8 cellular contexts compared by ENCODE assay signal in genomic region chr12:47828967-47829482, GRCh38. TPM values are rescaled to one million over a fixed set of nuclear protein-coding genes. Genes with fewer than 3 reads are reported as not detected.
DNase-seq lines count a peak whose midpoint lies in the region; ATAC-seq and TF ChIP-seq lines count a peak whose summit lies in the region.

No MANE protein-coding gene starts in this region.

- H3K27ac ChIP-seq in subcutaneous abdominal adipose tissue (ENCODE audit: low read depth, low read length) = peak overlapping the region; percentile 59

- intact Hi-C loops in activated naive CD4-positive, alpha-beta T cell treated with anti-CD3 and anti-CD28 coated beads for 36 hours (cut with micrococcal nuclease) = no loop called here

- DNase-seq in activated naive CD4-positive, alpha-beta T cell treated with anti-CD3 and anti-CD28 coated beads for 36 hours = peak; percentile 63
- no peak for DNase-seq in activated naive CD4-positive, alpha-beta T cell treated with anti-CD3 and anti-CD28 coated beads, Interleukin-2, amount 50 U/mL, for 16 hours
- DNase-seq in activated naive CD8-positive, alpha-beta T cell treated with anti-CD3 and anti-CD28 coated beads, Interleukin-2, amount 50 U/mL, for 24 hours = peak; percentile 32
- peak; percentile 80 for DNase-seq in iPS-NIHi7 (ENCODE audit: extremely low spot score)
- no peak for DNase-seq in amniotic stem cell (lab: John Stamatoyannopoulos, UW)
- no peak for DNase-seq in GM13977 (ENCODE audit: low spot score)
- DNase-seq in NCI-H1436 (lab: John Stamatoyannopoulos, UW) = no peak

- no peak for TF ChIP-seq CTCF in GM13977 (IDR thresholded peaks at IDR 0.05; ENCODE audit: extremely low read depth, insufficient read depth, missing control alignments)

- CTCF ChIA-PET in activated naive CD4-positive, alpha-beta T cell treated with anti-CD3 and anti-CD28 coated beads for 36 hours (lab: Charles Lee) = interaction anchor here (0.8 to 22.0 kb wide), 6 partner anchors 9 to 134 kb away, joined by 3 to 848 read pairs (median 6); partner anchors contain the start of genes HDAC7, SLC48A1 and TMEM106C

- in situ Hi-C loops in GM13977 (cut with MboI; ENCODE audit: low pct_unique_long_range_greater_than_20kb, low sequenced_read_pairs, unreplicated experiment) = no loop called here

- H3K4me1 ChIP-seq in subcutaneous abdominal adipose tissue (ENCODE audit: control insufficient read depth in 5 of 5, insufficient read depth in 5 of 5, low read length in 5 of 5) = peaks cover 6 to 54% (median 39%) of the 10 kb centered on the region in 5 donors

- H3K36me3 ChIP-seq in subcutaneous abdominal adipose tissue (ENCODE audit: control insufficient read depth in 5 of 5, insufficient read depth in 5 of 5, low read length in 5 of 5) = no peaks in the 10 kb centered on the region

- peaks cover 86% of the 10 kb centered on the region for H3K4me1 Mint-ChIP-seq in activated naive CD4-positive, alpha-beta T cell treated with anti-CD3 and anti-CD28 coated beads for 36 hours (ENCODE audit: low read depth)
- peaks cover 92% of the 10 kb centered on the region for H3K4me1 Mint-ChIP-seq in activated naive CD8-positive, alpha-beta T cell treated with anti-CD3 and anti-CD28 coated beads, Interleukin-2, amount 50 U/mL, for 24 hours

- H3K27me3 Mint-ChIP-seq in activated naive CD4-positive, alpha-beta T cell treated with anti-CD3 and anti-CD28 coated beads for 36 hours (ENCODE audit: low read depth) = no peaks in the 10 kb centered on the region
- H3K27me3 Mint-ChIP-seq in activated naive CD8-positive, alpha-beta T cell treated with anti-CD3 and anti-CD28 coated beads, Interleukin-2, amount 50 U/mL, for 24 hours = no peaks in the 10 kb centered on the region

- H3K4me3 ChIP-seq in subcutaneous abdominal adipose tissue (ENCODE audit: low read depth in 1 of 5, low read length in 5 of 5) = peak overlapping the region in 4 of 5 donors; percentile 6 to 32 (median 19)

- peak overlapping the region in 3 of 5 donors; percentile 1 to 61 (median 21) for H3K9ac ChIP-seq in subcutaneous abdominal adipose tissue (ENCODE audit: low read length in 5 of 5)

- no peaks in the 10 kb centered on the region for H3K9me3 ChIP-seq in subcutaneous abdominal adipose tissue (ENCODE audit: control insufficient read depth in 5 of 5, low read length in 5 of 5)

- no peaks in the 10 kb centered on the region for H3K9me3 Mint-ChIP-seq in activated naive CD4-positive, alpha-beta T cell treated with anti-CD3 and anti-CD28 coated beads for 36 hours
- H3K9me3 Mint-ChIP-seq in activated naive CD8-positive, alpha-beta T cell treated with anti-CD3 and anti-CD28 coated beads, Interleukin-2, amount 50 U/mL, for 24 hours = no peaks in the 10 kb centered on the region

- no peaks in the 10 kb centered on the region for H3K36me3 Mint-ChIP-seq in activated naive CD4-positive, alpha-beta T cell treated with anti-CD3 and anti-CD28 coated beads for 36 hours (ENCODE audit: low read depth)
- H3K36me3 Mint-ChIP-seq in activated naive CD8-positive, alpha-beta T cell treated with anti-CD3 and anti-CD28 coated beads, Interleukin-2, amount 50 U/mL, for 24 hours (ENCODE audit: low read depth) = peaks cover 2% of the 10 kb centered on the region

- H3K27ac Mint-ChIP-seq in activated naive CD4-positive, alpha-beta T cell treated with anti-CD3 and anti-CD28 coated beads for 36 hours = peak overlapping the region; percentile 86
- peak overlapping the region; percentile 85 for H3K27ac Mint-ChIP-seq in activated naive CD8-positive, alpha-beta T cell treated with anti-CD3 and anti-CD28 coated beads, Interleukin-2, amount 50 U/mL, for 24 hours

- no peak for ATAC-seq in activated naive CD8-positive, alpha-beta T cell treated with anti-CD3 and anti-CD28 coated beads, Interleukin-2, amount 50 U/mL, for 24 hours

- no peaks in the 10 kb centered on the region for H3K27me3 ChIP-seq in subcutaneous abdominal adipose tissue (ENCODE audit: control insufficient read depth in 5 of 5, insufficient read depth in 4 of 5, low read length in 5 of 5)

- peak overlapping the region; percentile 63 for H3K4me3 Mint-ChIP-seq in activated naive CD4-positive, alpha-beta T cell treated with anti-CD3 and anti-CD28 coated beads for 36 hours
- peak overlapping the region; percentile 70 for H3K4me3 Mint-ChIP-seq in activated naive CD8-positive, alpha-beta T cell treated with anti-CD3 and anti-CD28 coated beads, Interleukin-2, amount 50 U/mL, for 24 hours

RNA-seq across cellular contexts. Expression of gene HDAC7, which starts 9.3 kb away (rescaled TPM):
- 100 to 1,000 TPM; 272 to 289 TPM for total RNA-seq in activated naive CD4-positive, alpha-beta T cell treated with anti-CD3 and anti-CD28 coated beads for 36 hours

RNA-seq across cellular contexts. Expression of gene SLC48A1, which starts 56.0 kb away (rescaled TPM):
- total RNA-seq in activated naive CD4-positive, alpha-beta T cell treated with anti-CD3 and anti-CD28 coated beads for 36 hours = 10 to 100 TPM; 16.6 to 21.0 TPM

Comparison
In these comparisons a context has a peak if more than half of its experiments do, and no peak if none do; other contexts are left out.
1. DNase-seq: peak in activated naive CD4-positive, alpha-beta T cell treated with anti-CD3 and anti-CD28 coated beads for 36 hours (single experiment), activated naive CD8-positive, alpha-beta T cell treated with anti-CD3 and anti-CD28 coated beads, Interleukin-2, amount 50 U/mL, for 24 hours (single experiment) and iPS-NIHi7 (single experiment); none in activated naive CD4-positive, alpha-beta T cell treated with anti-CD3 and anti-CD28 coated beads, Interleukin-2, amount 50 U/mL, for 16 hours (single experiment), amniotic stem cell (single experiment), GM13977 (single experiment) and NCI-H1436 (single experiment).